ENCODE assay signal across 1 cellular context in the genomic region with DNA sequence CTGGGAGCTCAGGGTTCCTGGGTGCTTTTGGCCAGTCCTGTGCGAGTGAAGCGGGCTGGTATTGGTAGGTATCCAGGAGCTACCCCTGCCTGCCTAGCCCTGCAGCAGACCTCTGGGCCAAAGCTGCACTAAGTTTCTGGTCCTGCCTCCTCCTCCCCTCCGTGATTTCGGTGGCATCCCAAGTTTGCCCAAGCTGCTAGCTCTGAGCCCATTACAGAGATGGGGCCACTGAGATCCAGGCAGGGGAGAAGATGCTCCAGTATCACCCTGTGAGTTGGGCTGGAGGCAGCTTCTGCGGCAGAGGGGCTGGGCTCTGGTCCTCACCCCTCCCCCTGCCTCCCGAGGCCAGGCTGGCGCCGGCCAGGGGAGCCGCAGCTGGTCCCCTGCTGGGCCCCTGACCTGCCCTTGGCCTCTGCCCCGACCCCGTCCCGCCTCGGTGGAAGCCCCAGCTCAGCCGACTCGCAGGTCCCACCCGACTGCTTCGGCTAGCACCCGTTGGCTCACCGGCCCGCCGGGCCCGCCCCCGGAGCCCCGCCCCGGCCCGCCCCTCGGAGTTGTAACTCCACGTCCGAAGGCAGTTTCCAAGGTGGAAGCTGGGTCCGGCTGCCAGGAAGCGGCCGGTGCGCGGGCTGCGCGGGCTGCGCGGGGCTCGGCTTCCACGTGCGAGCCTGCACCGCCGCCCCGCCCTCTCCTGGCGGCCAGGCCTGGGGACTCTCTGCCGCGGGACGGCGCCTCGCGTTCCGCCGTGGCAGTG.
TF ChIP-seq lines count a peak whose summit lies in the region.

A gene with protein sequence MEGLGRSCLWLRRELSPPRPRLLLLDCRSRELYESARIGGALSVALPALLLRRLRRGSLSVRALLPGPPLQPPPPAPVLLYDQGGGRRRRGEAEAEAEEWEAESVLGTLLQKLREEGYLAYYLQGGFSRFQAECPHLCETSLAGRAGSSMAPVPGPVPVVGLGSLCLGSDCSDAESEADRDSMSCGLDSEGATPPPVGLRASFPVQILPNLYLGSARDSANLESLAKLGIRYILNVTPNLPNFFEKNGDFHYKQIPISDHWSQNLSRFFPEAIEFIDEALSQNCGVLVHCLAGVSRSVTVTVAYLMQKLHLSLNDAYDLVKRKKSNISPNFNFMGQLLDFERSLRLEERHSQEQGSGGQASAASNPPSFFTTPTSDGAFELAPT (plus strand): TSS at position 584 of the 754 bp plus-strand sequence. CDS start 751 bp downstream, outside the sequence.

TF ChIP-seq in K562, 482 proteins besides CTCF, POLR2A, EP300 and RAD21 (continued from another document and continues in another):
- TF ChIP-seq, protein P1, sequence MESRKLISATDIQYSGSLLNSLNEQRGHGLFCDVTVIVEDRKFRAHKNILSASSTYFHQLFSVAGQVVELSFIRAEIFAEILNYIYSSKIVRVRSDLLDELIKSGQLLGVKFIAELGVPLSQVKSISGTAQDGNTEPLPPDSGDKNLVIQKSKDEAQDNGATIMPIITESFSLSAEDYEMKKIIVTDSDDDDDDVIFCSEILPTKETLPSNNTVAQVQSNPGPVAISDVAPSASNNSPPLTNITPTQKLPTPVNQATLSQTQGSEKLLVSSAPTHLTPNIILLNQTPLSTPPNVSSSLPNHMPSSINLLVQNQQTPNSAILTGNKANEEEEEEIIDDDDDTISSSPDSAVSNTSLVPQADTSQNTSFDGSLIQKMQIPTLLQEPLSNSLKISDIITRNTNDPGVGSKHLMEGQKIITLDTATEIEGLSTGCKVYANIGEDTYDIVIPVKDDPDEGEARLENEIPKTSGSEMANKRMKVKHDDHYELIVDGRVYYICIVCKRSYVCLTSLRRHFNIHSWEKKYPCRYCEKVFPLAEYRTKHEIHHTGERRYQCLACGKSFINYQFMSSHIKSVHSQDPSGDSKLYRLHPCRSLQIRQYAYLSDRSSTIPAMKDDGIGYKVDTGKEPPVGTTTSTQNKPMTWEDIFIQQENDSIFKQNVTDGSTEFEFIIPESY (CRISPR knock-in tag; IDR thresholded peaks at IDR 0.05): 0 out of 2 replicates have a peak, but pooled peaks have one; percentile 34
- TF ChIP-seq ZNF717 (CRISPR knock-in tag; IDR thresholded peaks at IDR 0.05) (no peak), LCOR (CRISPR knock-in tag; IDR thresholded peaks at IDR 0.05) (no peak), CREM (IDR thresholded peaks at IDR 0.05; ENCODE audit: low read depth) (no peak), MYC (IDR thresholded peaks at IDR 0.05; ENCODE audit: low read depth, low read length) (peak; percentile 66), MYC (CRISPR knock-in tag; IDR thresholded peaks at IDR 0.05; ENCODE audit: borderline replicate concordance, low read depth) (no peak), TAL1 (IDR thresholded peaks at IDR 0.05) (no peak), ASH1L (IDR thresholded peaks at IDR 0.05; ENCODE audit: borderline replicate concordance, low read depth, partially characterized antibody) (no peak), RBFOX2 (IDR thresholded peaks at IDR 0.05; ENCODE audit: low read depth, low read length) (peak; percentile 40; the same call in 1 of the 2 replicates), KDM1A (IDR thresholded peaks at IDR 0.05) (peak in 1 of 2 experiments; percentile 49; a peak in 1 of 4 replicates), RFX7 (CRISPR knock-in tag; IDR thresholded peaks at IDR 0.05) (no peak), PHTF2 (CRISPR knock-in tag; IDR thresholded peaks at IDR 0.05) (no peak), SIN3A (IDR thresholded peaks at IDR 0.05; ENCODE audit: borderline replicate concordance in 2 of 2, control insufficient read depth in 1 of 2, low read depth in 2 of 2, low read length in 2 of 2) (peak in 1 of 2 experiments; percentile 33; a peak in 1 of 4 replicates), ELF1 (tag; IDR thresholded peaks at IDR 0.05) (no peak), ZNF253 (CRISPR knock-in tag; conservative IDR thresholded peaks at IDR 0.05) (no peak), YY1 (IDR thresholded peaks at IDR 0.05; ENCODE audit: borderline replicate concordance in 1 of 3, control insufficient read depth in 1 of 3, extremely low read depth in 1 of 3, insufficient read depth in 3 of 3, insufficient read length in 1 of 3, insufficient replicate concordance in 2 of 3, low read depth in 1 of 3, low read length in 2 of 3) (peak in 1 of 3 experiments; percentile 21), SETDB1 (IDR thresholded peaks at IDR 0.05; ENCODE audit: low read length) (no peak), TARDBP (IDR thresholded peaks at IDR 0.05) (no peak), CXXC5 (CRISPR knock-in tag; IDR thresholded peaks at IDR 0.05) (peak; percentile 57), HDAC6 (IDR thresholded peaks at IDR 0.05; ENCODE audit: low read depth, low read length) (no peak), RBM15 (IDR thresholded peaks at IDR 0.05; ENCODE audit: insufficient read depth, low read length) (no peak), PTBP1 (IDR thresholded peaks at IDR 0.05; ENCODE audit: low read depth, low read length) (0 out of 2 replicates have a peak, but pooled peaks have one; percentile 25), ZFX (CRISPR knock-in tag; IDR thresholded peaks at IDR 0.05) (no peak)
- TF ChIP-seq, protein P2, sequence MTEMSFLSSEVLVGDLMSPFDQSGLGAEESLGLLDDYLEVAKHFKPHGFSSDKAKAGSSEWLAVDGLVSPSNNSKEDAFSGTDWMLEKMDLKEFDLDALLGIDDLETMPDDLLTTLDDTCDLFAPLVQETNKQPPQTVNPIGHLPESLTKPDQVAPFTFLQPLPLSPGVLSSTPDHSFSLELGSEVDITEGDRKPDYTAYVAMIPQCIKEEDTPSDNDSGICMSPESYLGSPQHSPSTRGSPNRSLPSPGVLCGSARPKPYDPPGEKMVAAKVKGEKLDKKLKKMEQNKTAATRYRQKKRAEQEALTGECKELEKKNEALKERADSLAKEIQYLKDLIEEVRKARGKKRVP (CRISPR knock-in tag; IDR thresholded peaks at IDR 0.05): no peak
- TF ChIP-seq, protein P3, sequence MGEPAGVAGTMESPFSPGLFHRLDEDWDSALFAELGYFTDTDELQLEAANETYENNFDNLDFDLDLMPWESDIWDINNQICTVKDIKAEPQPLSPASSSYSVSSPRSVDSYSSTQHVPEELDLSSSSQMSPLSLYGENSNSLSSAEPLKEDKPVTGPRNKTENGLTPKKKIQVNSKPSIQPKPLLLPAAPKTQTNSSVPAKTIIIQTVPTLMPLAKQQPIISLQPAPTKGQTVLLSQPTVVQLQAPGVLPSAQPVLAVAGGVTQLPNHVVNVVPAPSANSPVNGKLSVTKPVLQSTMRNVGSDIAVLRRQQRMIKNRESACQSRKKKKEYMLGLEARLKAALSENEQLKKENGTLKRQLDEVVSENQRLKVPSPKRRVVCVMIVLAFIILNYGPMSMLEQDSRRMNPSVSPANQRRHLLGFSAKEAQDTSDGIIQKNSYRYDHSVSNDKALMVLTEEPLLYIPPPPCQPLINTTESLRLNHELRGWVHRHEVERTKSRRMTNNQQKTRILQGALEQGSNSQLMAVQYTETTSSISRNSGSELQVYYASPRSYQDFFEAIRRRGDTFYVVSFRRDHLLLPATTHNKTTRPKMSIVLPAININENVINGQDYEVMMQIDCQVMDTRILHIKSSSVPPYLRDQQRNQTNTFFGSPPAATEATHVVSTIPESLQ (CRISPR knock-in tag; IDR thresholded peaks at IDR 0.05): no peak
- TF ChIP-seq, protein P4, sequence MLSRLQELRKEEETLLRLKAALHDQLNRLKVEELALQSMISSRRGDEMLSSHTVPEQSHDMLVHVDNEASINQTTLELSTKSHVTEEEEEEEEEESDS (CRISPR knock-in tag; IDR thresholded peaks at IDR 0.05): no peak
- TF ChIP-seq, protein P5, sequence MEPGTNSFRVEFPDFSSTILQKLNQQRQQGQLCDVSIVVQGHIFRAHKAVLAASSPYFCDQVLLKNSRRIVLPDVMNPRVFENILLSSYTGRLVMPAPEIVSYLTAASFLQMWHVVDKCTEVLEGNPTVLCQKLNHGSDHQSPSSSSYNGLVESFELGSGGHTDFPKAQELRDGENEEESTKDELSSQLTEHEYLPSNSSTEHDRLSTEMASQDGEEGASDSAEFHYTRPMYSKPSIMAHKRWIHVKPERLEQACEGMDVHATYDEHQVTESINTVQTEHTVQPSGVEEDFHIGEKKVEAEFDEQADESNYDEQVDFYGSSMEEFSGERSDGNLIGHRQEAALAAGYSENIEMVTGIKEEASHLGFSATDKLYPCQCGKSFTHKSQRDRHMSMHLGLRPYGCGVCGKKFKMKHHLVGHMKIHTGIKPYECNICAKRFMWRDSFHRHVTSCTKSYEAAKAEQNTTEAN (CRISPR knock-in tag; IDR thresholded peaks at IDR 0.05): no peak
- TF ChIP-seq, protein P6, sequence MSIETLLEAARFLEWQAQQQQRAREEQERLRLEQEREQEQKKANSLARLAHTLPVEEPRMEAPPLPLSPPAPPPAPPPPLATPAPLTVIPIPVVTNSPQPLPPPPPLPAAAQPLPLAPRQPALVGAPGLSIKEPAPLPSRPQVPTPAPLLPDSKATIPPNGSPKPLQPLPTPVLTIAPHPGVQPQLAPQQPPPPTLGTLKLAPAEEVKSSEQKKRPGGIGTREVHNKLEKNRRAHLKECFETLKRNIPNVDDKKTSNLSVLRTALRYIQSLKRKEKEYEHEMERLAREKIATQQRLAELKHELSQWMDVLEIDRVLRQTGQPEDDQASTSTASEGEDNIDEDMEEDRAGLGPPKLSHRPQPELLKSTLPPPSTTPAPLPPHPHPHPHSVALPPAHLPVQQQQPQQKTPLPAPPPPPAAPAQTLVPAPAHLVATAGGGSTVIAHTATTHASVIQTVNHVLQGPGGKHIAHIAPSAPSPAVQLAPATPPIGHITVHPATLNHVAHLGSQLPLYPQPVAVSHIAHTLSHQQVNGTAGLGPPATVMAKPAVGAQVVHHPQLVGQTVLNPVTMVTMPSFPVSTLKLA (conservative IDR thresholded peaks at IDR 0.05): 0 out of 4 replicates have a peak, but pooled peaks of 1 of the 2 experiments have one; percentile 34
- TF ChIP-seq, protein P7, sequence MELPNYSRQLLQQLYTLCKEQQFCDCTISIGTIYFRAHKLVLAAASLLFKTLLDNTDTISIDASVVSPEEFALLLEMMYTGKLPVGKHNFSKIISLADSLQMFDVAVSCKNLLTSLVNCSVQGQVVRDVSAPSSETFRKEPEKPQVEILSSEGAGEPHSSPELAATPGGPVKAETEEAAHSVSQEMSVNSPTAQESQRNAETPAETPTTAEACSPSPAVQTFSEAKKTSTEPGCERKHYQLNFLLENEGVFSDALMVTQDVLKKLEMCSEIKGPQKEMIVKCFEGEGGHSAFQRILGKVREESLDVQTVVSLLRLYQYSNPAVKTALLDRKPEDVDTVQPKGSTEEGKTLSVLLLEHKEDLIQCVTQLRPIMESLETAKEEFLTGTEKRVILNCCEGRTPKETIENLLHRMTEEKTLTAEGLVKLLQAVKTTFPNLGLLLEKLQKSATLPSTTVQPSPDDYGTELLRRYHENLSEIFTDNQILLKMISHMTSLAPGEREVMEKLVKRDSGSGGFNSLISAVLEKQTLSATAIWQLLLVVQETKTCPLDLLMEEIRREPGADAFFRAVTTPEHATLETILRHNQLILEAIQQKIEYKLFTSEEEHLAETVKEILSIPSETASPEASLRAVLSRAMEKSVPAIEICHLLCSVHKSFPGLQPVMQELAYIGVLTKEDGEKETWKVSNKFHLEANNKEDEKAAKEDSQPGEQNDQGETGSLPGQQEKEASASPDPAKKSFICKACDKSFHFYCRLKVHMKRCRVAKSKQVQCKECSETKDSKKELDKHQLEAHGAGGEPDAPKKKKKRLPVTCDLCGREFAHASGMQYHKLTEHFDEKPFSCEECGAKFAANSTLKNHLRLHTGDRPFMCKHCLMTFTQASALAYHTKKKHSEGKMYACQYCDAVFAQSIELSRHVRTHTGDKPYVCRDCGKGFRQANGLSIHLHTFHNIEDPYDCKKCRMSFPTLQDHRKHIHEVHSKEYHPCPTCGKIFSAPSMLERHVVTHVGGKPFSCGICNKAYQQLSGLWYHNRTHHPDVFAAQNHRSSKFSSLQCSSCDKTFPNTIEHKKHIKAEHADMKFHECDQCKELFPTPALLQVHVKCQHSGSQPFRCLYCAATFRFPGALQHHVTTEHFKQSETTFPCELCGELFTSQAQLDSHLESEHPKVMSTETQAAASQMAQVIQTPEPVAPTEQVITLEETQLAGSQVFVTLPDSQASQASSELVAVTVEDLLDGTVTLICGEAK (IDR thresholded peaks at IDR 0.05): no peak
- TF ChIP-seq, protein P7 (CRISPR knock-in tag; IDR thresholded peaks at IDR 0.05): no peak
